1 cellular context compared by ENCODE assay signal in the genomic region with DNA sequence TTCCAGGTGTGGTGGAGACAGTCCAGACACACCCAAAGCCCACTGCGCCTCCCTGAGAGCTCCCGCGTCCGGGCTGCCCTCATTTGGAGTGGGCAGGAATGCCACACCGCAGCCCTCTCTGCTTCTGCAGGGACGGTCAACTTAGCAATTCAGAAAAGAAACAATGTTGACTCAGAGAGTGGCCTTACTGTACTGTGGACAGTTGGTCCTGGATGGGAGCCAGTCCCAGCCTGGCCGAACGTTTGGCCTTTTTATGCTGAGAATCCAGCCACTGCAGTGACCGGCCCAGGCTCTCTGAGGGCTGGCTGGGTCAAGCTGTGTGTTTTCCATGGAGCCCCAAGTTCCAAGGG.
TF ChIP-seq lines count a peak whose summit lies in the region.

No MANE protein-coding gene starts in this region.

TF ChIP-seq in HepG2, 621 proteins besides CTCF, POLR2A, EP300 and RAD21 (continued from another document and continues in another):
- TF ChIP-seq, protein P1, sequence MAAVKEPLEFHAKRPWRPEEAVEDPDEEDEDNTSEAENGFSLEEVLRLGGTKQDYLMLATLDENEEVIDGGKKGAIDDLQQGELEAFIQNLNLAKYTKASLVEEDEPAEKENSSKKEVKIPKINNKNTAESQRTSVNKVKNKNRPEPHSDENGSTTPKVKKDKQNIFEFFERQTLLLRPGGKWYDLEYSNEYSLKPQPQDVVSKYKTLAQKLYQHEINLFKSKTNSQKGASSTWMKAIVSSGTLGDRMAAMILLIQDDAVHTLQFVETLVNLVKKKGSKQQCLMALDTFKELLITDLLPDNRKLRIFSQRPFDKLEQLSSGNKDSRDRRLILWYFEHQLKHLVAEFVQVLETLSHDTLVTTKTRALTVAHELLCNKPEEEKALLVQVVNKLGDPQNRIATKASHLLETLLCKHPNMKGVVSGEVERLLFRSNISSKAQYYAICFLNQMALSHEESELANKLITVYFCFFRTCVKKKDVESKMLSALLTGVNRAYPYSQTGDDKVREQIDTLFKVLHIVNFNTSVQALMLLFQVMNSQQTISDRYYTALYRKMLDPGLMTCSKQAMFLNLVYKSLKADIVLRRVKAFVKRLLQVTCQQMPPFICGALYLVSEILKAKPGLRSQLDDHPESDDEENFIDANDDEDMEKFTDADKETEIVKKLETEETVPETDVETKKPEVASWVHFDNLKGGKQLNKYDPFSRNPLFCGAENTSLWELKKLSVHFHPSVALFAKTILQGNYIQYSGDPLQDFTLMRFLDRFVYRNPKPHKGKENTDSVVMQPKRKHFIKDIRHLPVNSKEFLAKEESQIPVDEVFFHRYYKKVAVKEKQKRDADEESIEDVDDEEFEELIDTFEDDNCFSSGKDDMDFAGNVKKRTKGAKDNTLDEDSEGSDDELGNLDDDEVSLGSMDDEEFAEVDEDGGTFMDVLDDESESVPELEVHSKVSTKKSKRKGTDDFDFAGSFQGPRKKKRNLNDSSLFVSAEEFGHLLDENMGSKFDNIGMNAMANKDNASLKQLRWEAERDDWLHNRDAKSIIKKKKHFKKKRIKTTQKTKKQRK (IDR thresholded peaks at IDR 0.05; ENCODE audit: low read length) = no peak
- TF ChIP-seq FOXA3 (CRISPR knock-in tag; IDR thresholded peaks at IDR 0.05) (0 out of 2 replicates have a peak, but pooled peaks have one; percentile 17), ZNF556 (CRISPR knock-in tag; IDR thresholded peaks at IDR 0.05; ENCODE audit: borderline replicate concordance) (no peak), PLRG1 (conservative IDR thresholded peaks at IDR 0.05) (no peak), RFX5 (IDR thresholded peaks at IDR 0.05; ENCODE audit: low read depth, low read length) (no peak), BRD4 (CRISPR knock-in tag; IDR thresholded peaks at IDR 0.05) (no peak), ZNF292 (CRISPR knock-in tag; IDR thresholded peaks at IDR 0.05; ENCODE audit: borderline replicate concordance, low read depth) (no peak), ZSCAN12 (CRISPR knock-in tag; IDR thresholded peaks at IDR 0.05) (no peak), NKX3-1 (CRISPR knock-in tag; IDR thresholded peaks at IDR 0.05) (no peak), KAT8 (CRISPR knock-in tag; IDR thresholded peaks at IDR 0.05) (no peak), SOX6 (IDR thresholded peaks at IDR 0.05) (no peak), SOX6 (CRISPR knock-in tag; IDR thresholded peaks at IDR 0.05) (no peak), ZNF850 (CRISPR knock-in tag; conservative IDR thresholded peaks at IDR 0.05) (peak; percentile 99), ETV6 (CRISPR knock-in tag; conservative IDR thresholded peaks at IDR 0.05) (no peak), ATF7 (IDR thresholded peaks at IDR 0.05) (no peak), ATF7 (CRISPR knock-in tag; IDR thresholded peaks at IDR 0.05) (no peak), POLR2G (IDR thresholded peaks at IDR 0.05; ENCODE audit: low read depth, low read length) (no peak), TMF1 (CRISPR knock-in tag; IDR thresholded peaks at IDR 0.05; ENCODE audit: low read depth) (no peak), BRCA1 (CRISPR knock-in tag; IDR thresholded peaks at IDR 0.05) (no peak), NFYC (CRISPR knock-in tag; IDR thresholded peaks at IDR 0.05) (no peak), ZNF557 (CRISPR knock-in tag; IDR thresholded peaks at IDR 0.05) (no peak)
- TF ChIP-seq, protein P2, sequence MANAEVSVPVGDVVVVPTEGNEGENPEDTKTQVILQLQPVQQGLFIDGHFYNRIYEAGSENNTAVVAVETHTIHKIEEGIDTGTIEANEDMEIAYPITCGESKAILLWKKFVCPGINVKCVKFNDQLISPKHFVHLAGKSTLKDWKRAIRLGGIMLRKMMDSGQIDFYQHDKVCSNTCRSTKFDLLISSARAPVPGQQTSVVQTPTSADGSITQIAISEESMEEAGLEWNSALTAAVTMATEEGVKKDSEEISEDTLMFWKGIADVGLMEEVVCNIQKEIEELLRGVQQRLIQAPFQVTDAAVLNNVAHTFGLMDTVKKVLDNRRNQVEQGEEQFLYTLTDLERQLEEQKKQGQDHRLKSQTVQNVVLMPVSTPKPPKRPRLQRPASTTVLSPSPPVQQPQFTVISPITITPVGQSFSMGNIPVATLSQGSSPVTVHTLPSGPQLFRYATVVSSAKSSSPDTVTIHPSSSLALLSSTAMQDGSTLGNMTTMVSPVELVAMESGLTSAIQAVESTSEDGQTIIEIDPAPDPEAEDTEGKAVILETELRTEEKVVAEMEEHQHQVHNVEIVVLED (CRISPR knock-in tag; IDR thresholded peaks at IDR 0.05; ENCODE audit: borderline replicate concordance) = no peak
- TF ChIP-seq, protein P3, sequence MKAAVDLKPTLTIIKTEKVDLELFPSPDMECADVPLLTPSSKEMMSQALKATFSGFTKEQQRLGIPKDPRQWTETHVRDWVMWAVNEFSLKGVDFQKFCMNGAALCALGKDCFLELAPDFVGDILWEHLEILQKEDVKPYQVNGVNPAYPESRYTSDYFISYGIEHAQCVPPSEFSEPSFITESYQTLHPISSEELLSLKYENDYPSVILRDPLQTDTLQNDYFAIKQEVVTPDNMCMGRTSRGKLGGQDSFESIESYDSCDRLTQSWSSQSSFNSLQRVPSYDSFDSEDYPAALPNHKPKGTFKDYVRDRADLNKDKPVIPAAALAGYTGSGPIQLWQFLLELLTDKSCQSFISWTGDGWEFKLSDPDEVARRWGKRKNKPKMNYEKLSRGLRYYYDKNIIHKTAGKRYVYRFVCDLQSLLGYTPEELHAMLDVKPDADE (CRISPR knock-in tag; IDR thresholded peaks at IDR 0.05) = no peak
- TF ChIP-seq, protein P4, sequence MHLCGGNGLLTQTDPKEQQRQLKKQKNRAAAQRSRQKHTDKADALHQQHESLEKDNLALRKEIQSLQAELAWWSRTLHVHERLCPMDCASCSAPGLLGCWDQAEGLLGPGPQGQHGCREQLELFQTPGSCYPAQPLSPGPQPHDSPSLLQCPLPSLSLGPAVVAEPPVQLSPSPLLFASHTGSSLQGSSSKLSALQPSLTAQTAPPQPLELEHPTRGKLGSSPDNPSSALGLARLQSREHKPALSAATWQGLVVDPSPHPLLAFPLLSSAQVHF (CRISPR knock-in tag; IDR thresholded peaks at IDR 0.05) = no peak
- TF ChIP-seq, protein P5, sequence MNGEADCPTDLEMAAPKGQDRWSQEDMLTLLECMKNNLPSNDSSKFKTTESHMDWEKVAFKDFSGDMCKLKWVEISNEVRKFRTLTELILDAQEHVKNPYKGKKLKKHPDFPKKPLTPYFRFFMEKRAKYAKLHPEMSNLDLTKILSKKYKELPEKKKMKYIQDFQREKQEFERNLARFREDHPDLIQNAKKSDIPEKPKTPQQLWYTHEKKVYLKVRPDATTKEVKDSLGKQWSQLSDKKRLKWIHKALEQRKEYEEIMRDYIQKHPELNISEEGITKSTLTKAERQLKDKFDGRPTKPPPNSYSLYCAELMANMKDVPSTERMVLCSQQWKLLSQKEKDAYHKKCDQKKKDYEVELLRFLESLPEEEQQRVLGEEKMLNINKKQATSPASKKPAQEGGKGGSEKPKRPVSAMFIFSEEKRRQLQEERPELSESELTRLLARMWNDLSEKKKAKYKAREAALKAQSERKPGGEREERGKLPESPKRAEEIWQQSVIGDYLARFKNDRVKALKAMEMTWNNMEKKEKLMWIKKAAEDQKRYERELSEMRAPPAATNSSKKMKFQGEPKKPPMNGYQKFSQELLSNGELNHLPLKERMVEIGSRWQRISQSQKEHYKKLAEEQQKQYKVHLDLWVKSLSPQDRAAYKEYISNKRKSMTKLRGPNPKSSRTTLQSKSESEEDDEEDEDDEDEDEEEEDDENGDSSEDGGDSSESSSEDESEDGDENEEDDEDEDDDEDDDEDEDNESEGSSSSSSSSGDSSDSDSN (CRISPR knock-in tag; IDR thresholded peaks at IDR 0.05) = peak; percentile 28; the same call in 1 of the 2 replicates
- TF ChIP-seq, protein P6, sequence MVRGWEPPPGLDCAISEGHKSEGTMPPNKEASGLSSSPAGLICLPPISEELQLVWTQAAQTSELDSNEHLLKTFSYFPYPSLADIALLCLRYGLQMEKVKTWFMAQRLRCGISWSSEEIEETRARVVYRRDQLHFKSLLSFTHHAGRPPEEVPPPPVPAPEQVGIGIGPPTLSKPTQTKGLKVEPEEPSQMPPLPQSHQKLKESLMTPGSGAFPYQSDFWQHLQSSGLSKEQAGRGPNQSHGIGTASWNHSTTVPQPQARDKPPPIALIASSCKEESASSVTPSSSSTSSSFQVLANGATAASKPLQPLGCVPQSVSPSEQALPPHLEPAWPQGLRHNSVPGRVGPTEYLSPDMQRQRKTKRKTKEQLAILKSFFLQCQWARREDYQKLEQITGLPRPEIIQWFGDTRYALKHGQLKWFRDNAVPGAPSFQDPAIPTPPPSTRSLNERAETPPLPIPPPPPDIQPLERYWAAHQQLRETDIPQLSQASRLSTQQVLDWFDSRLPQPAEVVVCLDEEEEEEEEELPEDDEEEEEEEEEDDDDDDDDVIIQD (CRISPR knock-in tag; IDR thresholded peaks at IDR 0.05; ENCODE audit: low read depth) = no peak
- TF ChIP-seq, protein P7, sequence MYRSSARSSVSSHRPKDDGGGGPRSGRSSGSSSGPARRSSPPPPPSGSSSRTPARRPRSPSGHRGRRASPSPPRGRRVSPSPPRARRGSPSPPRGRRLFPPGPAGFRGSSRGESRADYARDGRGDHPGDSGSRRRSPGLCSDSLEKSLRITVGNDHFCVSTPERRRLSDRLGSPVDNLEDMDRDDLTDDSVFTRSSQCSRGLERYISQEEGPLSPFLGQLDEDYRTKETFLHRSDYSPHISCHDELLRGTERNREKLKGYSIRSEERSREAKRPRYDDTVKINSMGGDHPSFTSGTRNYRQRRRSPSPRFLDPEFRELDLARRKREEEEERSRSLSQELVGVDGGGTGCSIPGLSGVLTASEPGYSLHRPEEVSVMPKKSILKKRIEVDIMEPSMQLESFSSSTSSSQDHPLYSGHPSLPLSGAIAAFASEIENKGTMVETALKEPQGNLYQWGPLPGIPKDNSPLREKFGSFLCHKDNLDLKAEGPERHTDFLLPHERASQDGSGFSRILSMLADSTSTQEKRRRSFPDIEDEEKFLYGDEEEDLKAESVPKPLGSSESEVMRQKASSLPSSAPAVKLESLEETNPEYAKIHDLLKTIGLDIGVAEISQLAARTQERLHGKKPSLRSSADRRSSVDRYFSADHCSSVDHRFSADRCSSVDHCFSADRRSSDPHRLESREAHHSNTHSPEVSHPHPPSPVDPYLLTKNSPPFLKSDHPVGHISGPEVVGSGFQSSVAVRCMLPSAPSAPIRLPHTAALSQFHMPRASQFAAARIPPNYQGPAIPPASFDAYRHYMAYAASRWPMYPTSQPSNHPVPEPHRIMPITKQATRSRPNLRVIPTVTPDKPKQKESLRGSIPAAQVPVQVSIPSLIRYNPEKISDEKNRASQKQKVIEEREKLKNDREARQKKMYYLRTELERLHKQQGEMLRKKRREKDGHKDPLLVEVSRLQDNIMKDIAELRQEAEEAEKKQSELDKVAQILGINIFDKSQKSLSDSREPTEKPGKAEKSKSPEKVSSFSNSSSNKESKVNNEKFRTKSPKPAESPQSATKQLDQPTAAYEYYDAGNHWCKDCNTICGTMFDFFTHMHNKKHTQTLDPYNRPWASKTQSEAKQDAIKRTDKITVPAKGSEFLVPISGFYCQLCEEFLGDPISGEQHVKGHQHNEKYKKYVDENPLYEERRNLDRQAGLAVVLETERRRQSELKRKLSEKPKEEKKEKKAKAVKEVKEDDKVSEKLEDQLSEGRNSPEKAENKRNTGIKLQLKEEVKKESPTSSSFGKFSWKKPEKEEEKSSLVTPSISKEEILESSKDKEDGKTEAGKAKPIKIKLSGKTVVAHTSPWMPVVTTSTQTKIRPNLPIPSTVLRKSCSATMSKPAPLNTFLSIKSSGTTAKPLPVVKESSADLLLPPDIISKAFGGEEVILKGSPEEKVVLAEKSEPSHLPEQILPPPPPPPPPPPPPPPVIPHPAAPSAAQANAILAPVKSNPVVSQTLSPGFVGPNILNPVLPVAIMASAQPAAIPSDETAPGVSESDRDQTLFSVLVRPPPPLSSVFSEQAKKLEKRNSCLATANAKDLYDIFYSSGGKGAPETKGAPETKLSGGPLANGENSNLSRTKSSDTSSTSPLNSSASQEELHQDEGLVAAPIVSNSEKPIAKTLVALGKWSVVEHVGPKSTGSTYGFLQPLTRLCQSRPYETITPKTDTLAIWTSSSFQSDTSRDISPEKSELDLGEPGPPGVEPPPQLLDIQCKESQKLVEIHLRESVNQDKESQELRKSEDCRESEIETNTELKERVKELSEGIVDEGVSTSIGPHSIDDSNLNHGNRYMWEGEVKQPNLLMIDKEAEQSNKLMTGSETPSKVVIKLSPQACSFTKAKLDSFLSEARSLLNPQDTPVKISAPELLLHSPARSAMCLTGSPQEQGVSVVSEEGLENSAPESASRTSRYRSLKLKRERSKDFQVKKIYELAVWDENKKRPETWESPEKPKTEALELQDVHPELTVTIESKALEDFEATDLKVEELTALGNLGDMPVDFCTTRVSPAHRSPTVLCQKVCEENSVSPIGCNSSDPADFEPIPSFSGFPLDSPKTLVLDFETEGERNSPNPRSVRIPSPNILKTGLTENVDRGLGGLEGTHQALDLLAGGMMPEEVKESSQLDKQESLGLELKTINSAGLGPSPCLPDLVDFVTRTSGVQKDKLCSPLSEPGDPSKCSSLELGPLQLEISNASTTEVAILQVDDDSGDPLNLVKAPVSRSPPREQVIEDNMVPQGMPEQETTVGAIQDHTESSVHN (CRISPR knock-in tag; IDR thresholded peaks at IDR 0.05) = no peak
- TF ChIP-seq, protein P8, sequence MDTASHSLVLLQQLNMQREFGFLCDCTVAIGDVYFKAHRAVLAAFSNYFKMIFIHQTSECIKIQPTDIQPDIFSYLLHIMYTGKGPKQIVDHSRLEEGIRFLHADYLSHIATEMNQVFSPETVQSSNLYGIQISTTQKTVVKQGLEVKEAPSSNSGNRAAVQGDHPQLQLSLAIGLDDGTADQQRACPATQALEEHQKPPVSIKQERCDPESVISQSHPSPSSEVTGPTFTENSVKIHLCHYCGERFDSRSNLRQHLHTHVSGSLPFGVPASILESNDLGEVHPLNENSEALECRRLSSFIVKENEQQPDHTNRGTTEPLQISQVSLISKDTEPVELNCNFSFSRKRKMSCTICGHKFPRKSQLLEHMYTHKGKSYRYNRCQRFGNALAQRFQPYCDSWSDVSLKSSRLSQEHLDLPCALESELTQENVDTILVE (CRISPR knock-in tag; IDR thresholded peaks at IDR 0.05) = no peak
- TF ChIP-seq, protein P9, sequence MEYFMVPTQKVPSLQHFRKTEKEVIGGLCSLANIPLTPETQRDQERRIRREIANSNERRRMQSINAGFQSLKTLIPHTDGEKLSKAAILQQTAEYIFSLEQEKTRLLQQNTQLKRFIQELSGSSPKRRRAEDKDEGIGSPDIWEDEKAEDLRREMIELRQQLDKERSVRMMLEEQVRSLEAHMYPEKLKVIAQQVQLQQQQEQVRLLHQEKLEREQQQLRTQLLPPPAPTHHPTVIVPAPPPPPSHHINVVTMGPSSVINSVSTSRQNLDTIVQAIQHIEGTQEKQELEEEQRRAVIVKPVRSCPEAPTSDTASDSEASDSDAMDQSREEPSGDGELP (IDR thresholded peaks at IDR 0.05; ENCODE audit: borderline replicate concordance, low read depth) = no peak
